Comparison of ENCODE assay signal across 14 cellular contexts in genomic region chr10:15571570-15571969, GRCh38.
DNase-seq lines count a peak whose midpoint lies in the region; ATAC-seq, FAIRE-seq and TF ChIP-seq lines count a peak whose summit lies in the region.
"Had no signal": no experiment of that assay in that cellular context is flagged by ENCODE, and none has a peak within 500 bp of the region (broad histone marks: within the 10 kb centered on the region; RNA-seq: fewer than 3 reads in every experiment).

No MANE protein-coding gene starts in this region.

- no peak overlapping the region for H3K4me3 Mint-ChIP-seq in glutamatergic neuron (ENCODE audit: unreplicated experiment)
- H3K4me3 Mint-ChIP-seq: activated naive CD8-positive, alpha-beta T cell; T-cell had no signal

- H3K36me3 ChIP-seq in right atrium auricular region (no peaks in the 10 kb centered on the region), bronchial epithelial cell (ENCODE audit: control insufficient read depth, insufficient read depth, low read length) (no peaks in the 10 kb centered on the region), lung (ENCODE audit: control insufficient read depth in 2 of 2, insufficient read depth in 2 of 2, low read length in 2 of 2) (no peaks in the 10 kb centered on the region)
- H3K36me3 ChIP-seq: upper lobe of left lung had no signal

- no peak for FAIRE-seq in bronchial epithelial cell (lab: Jason Lieb, UNC)
- FAIRE-seq: islet of Langerhans had no signal

- H3K4me1 ChIP-seq in right atrium auricular region (peaks cover 0 to 11% of the 10 kb centered on the region in 2 donors), lung (ENCODE audit: control insufficient read depth in 2 of 2, insufficient read depth in 2 of 2, low read length in 2 of 2) (peaks cover 0 to 2% of the 10 kb centered on the region in 2 donors)

- H3K9me3 ChIP-seq in right atrium auricular region (no peaks in the 10 kb centered on the region), lung (ENCODE audit: control insufficient read depth in 2 of 2, insufficient read depth in 1 of 2, low read length in 1 of 2) (no peaks in the 10 kb centered on the region)
- H3K9me3 ChIP-seq: upper lobe of left lung had no signal

- no peaks in the 10 kb centered on the region for H3K36me3 Mint-ChIP-seq in glutamatergic neuron (ENCODE audit: unreplicated experiment)
- H3K36me3 Mint-ChIP-seq: activated naive CD8-positive, alpha-beta T cell; T-cell had no signal

- no peaks in the 10 kb centered on the region for H3K9me3 Mint-ChIP-seq in glutamatergic neuron (ENCODE audit: unreplicated experiment)
- H3K9me3 Mint-ChIP-seq: T-cell had no signal

- H3K27ac ChIP-seq in right atrium auricular region (no peak overlapping the region), lung (ENCODE audit: low read depth in 1 of 2, low read length in 1 of 2) (no peak overlapping the region)
- H3K27ac ChIP-seq: upper lobe of left lung had no signal

- H3K4me1 Mint-ChIP-seq in glutamatergic neuron (ENCODE audit: low read depth, unreplicated experiment), result no peaks in the 10 kb centered on the region
- H3K4me1 Mint-ChIP-seq: T-cell had no signal

- intact Hi-C loops in Right ventricle myocardium superior (cut with DNase I), result no loop called here

- H3K4me3 ChIP-seq in right atrium auricular region (no peak overlapping the region), bronchial epithelial cell (ENCODE audit: low read depth, low read length) (no peak overlapping the region), lung (no peak overlapping the region)
- H3K4me3 ChIP-seq: upper lobe of left lung had no signal

- peaks cover 2% of the 10 kb centered on the region for H3K27me3 Mint-ChIP-seq in glutamatergic neuron (ENCODE audit: unreplicated experiment)

- TF ChIP-seq CTCF in right atrium auricular region (IDR thresholded peaks at IDR 0.05) (no peak), bronchial epithelial cell (IDR thresholded peaks at IDR 0.05; ENCODE audit: insufficient read depth, low read length, severe bottlenecking) (no peak), lung (IDR thresholded peaks at IDR 0.05; ENCODE audit: control extremely low read depth, extremely low read depth) (no peak), glutamatergic neuron (IDR thresholded peaks at IDR 0.05; ENCODE audit: partially characterized antibody, unreplicated experiment) (no peak)

- H3K27me3 ChIP-seq in right atrium auricular region (no peaks in the 10 kb centered on the region), bronchial epithelial cell (ENCODE audit: control insufficient read depth, insufficient read depth, low read length) (no peaks in the 10 kb centered on the region), lung (ENCODE audit: control insufficient read depth, insufficient read depth) (no peaks in the 10 kb centered on the region)
- H3K27me3 ChIP-seq: upper lobe of left lung had no signal

- no peak overlapping the region for H3K27ac Mint-ChIP-seq in glutamatergic neuron (ENCODE audit: unreplicated experiment)
- H3K27ac Mint-ChIP-seq: activated naive CD8-positive, alpha-beta T cell; T-cell had no signal

- ATAC-seq in Right ventricle myocardium superior (ENCODE audit: poor library complexity) (peak; percentile 57), lung (ENCODE audit: insufficient read depth, low FRiP score) (peak; percentile 19), GM19467 (IDR thresholded peaks at IDR 0.05; ENCODE audit: unreplicated experiment) (no peak)
- ATAC-seq: T-cell had no signal

- DNase-seq in Right ventricle myocardium superior (peak; percentile 50), right atrium auricular region (ENCODE audit: low spot score) (no peak), bronchial epithelial cell (ENCODE audit: low read depth) (peak; percentile 2), lung (ENCODE audit: low spot score) (no peak), retina (no peak), SW 1271 (lab: John Stamatoyannopoulos, UW) (no peak), glutamatergic neuron (no peak)
- DNase-seq: ACHN; activated CD4-positive, alpha-beta T cell treated with anti-CD3 and anti-CD28 coated beads, Interleukin-2, amount 50 U/mL, for 48 hours; T-cell; upper lobe of left lung had no signal

- WGBS in lung, 2 donors, result 31 to 61% methylated on average over 3 of the region's 3 CpGs

Comparison
In these comparisons a context has a peak if more than half of its experiments do, and no peak if none do; other contexts are left out.
1. DNase-seq: peak in Right ventricle myocardium superior (single experiment) and bronchial epithelial cell (single experiment); none in right atrium auricular region (single experiment), lung (single experiment), retina (single experiment), SW 1271 (0 of 2) and glutamatergic neuron (single experiment).